In genomic region chr9:105021917-105022316, GRCh38 we compare ENCODE assay signal across 23 cellular contexts.
A peak's percentile ranks its signal among the peaks of the same experiment; 100 is the strongest.
DNase-seq lines count a peak whose midpoint lies in the region; ATAC-seq, FAIRE-seq and TF ChIP-seq lines count a peak whose summit lies in the region.
"Had no signal": no experiment of that assay in that cellular context is flagged by ENCODE, and none has a peak within 500 bp of the region (broad histone marks: within the 10 kb centered on the region; RNA-seq: fewer than 3 reads in every experiment).

No MANE protein-coding gene starts in this region.

- no peak for TF ChIP-seq EP300 in GM12878 (IDR thresholded peaks at IDR 0.05; ENCODE audit: borderline replicate concordance in 1 of 2, control insufficient read depth in 1 of 2, low read depth in 2 of 2, low read length in 2 of 2)
- TF ChIP-seq EP300 in upper lobe of left lung (IDR thresholded peaks at IDR 0.05), result no peak

- no peak overlapping the region for H3K27ac Mint-ChIP-seq in activated CD4-positive, alpha-beta T cell treated with anti-CD3 and anti-CD28 coated beads for 36 hours
- no peak overlapping the region for H3K27ac Mint-ChIP-seq in stimulated activated effector memory CD8-positive, alpha-beta T cell treated with anti-CD3 and anti-CD28 coated beads, Interleukin-12 subunit alpha, Interleukin-12 subunit beta, amount 100 ng/mL, for 72 hours
- H3K27ac Mint-ChIP-seq: B cell; CD4-positive, alpha-beta T cell; CD8-positive, alpha-beta T cell had no signal

- H3K27ac ChIP-seq in GM12878 (ENCODE audit: control insufficient read depth, insufficient read depth) (no peak overlapping the region), upper lobe of left lung (no peak overlapping the region)
- H3K27ac ChIP-seq: 22Rv1; A549; BLaER1 treated with 17β-estradiol and CSF1 and Interleukin-3, amounts not matched to agents 10 nM and 100 nM; C4-2B had no signal

- TF ChIP-seq CTCF in GM12878 (IDR thresholded peaks at IDR 0.05 in 2 of 3, conservative IDR thresholded peaks at IDR 0.05 in 1 of 3; ENCODE audit: control insufficient read depth in 2 of 3, extremely low read depth in 1 of 3, insufficient read depth in 1 of 3, low read depth in 3 of 3, low read length in 3 of 3), result no peak
- TF ChIP-seq CTCF in upper lobe of left lung (IDR thresholded peaks at IDR 0.05), result no peak

- H3K36me3 ChIP-seq in GM12878 (ENCODE audit: control insufficient read depth in 2 of 2, insufficient read depth in 2 of 2, low read length in 1 of 2) (no peaks in the 10 kb centered on the region), upper lobe of left lung (no peaks in the 10 kb centered on the region)
- H3K36me3 ChIP-seq: BLaER1 treated with 17β-estradiol and CSF1 and Interleukin-3, amounts not matched to agents 10 nM and 100 nM had no signal

- in situ Hi-C loops in GM12878 (cut with MboI), result no loop called here

- H3K27me3 ChIP-seq in GM12878 (replicated peaks in 1 of 2; ENCODE audit: control insufficient read depth in 2 of 2, insufficient read depth in 2 of 2, low read length in 1 of 2) (no peaks in the 10 kb centered on the region), upper lobe of left lung (no peaks in the 10 kb centered on the region)
- H3K27me3 ChIP-seq: BLaER1 treated with 17β-estradiol and CSF1 and Interleukin-3, amounts not matched to agents 10 nM and 100 nM had no signal

- H3K4me1 ChIP-seq in GM12878 (ENCODE audit: control insufficient read depth, insufficient read depth, low read length) (no peaks in the 10 kb centered on the region), upper lobe of left lung (no peaks in the 10 kb centered on the region)
- H3K4me1 ChIP-seq: A549, Caco-2 had no signal

- TF ChIP-seq POLR2A in GM12878 (IDR thresholded peaks at IDR 0.05; ENCODE audit: low read depth, low read length), result no peak
- TF ChIP-seq POLR2A in upper lobe of left lung (IDR thresholded peaks at IDR 0.05), result no peak

- no peaks in the 10 kb centered on the region for H3K27me3 Mint-ChIP-seq in activated CD4-positive, alpha-beta T cell treated with anti-CD3 and anti-CD28 coated beads for 36 hours
- H3K27me3 Mint-ChIP-seq: CD4-positive, alpha-beta T cell had no signal

- no peaks in the 10 kb centered on the region for H4K20me1 ChIP-seq in GM12878 (ENCODE audit: control insufficient read depth, insufficient read depth)
- H4K20me1 ChIP-seq: BLaER1 treated with 17β-estradiol and CSF1 and Interleukin-3, amounts not matched to agents 10 nM and 100 nM had no signal

- no peak overlapping the region for H3K4me3 ChIP-seq in GM12878
- no peak overlapping the region for H3K4me3 ChIP-seq in upper lobe of left lung
- H3K4me3 ChIP-seq: A549; BLaER1 treated with 17β-estradiol and CSF1 and Interleukin-3, amounts not matched to agents 10 nM and 100 nM had no signal

- no TSS peak for BruUV-seq in GM12878 (replicated peaks; lab: Mats Ljungman, UMichigan)

- peak; percentile 30 for ATAC-seq in activated CD4-positive, alpha-beta T cell treated with anti-CD3 and anti-CD28 coated beads for 36 hours
- ATAC-seq in GM12878 (no peak), GM18873 (IDR thresholded peaks at IDR 0.05; ENCODE audit: low FRiP score, unreplicated experiment) (no peak), upper lobe of left lung (ENCODE audit: low FRiP score in 2 of 2) (no peak)
- peak; percentile 57 for ATAC-seq in stimulated activated effector memory CD8-positive, alpha-beta T cell treated with anti-CD3 and anti-CD28 coated beads, Interleukin-12 subunit alpha, Interleukin-12 subunit beta, amount 100 ng/mL, for 72 hours
- ATAC-seq: A549; CD8-positive, alpha-beta T cell had no signal

- SMC1A ChIA-PET in GM12878 (lab: Charles Lee; ENCODE audit: uncharacterized antibody, unreplicated experiment), result no interaction called here

- no peak for FAIRE-seq in GM12878 (lab: Jason Lieb, UNC)
- FAIRE-seq: A549, D721Med, G401.6, GM12892, GM18507, GM19239 had no signal

- TF ChIP-seq RAD21 in GM12878 (IDR thresholded peaks at IDR 0.05; ENCODE audit: insufficient read depth, low read depth, low read length), result no peak

- no peaks in the 10 kb centered on the region for H3K9me3 ChIP-seq in GM12878 (replicated peaks; ENCODE audit: control insufficient read depth, insufficient read depth, low read length)
- no peaks in the 10 kb centered on the region for H3K9me3 ChIP-seq in upper lobe of left lung
- H3K9me3 ChIP-seq: A549, Caco-2 had no signal

- CTCF ChIA-PET in activated CD4-positive, alpha-beta T cell treated with anti-CD3 and anti-CD28 coated beads for 36 hours (lab: Charles Lee), result no interaction called here
- CTCF ChIA-PET in GM12878 (lab: Yijun Ruan, JAX), result no interaction called here

- intact Hi-C loops in activated CD4-positive, alpha-beta T cell treated with anti-CD3 and anti-CD28 coated beads for 36 hours (cut with DNase I, micrococcal nuclease), result no loop called here
- intact Hi-C loops in GM12878 (cut with micrococcal nuclease; ENCODE audit: unreplicated experiment), result no loop called here

- POLR2A ChIA-PET in activated CD4-positive, alpha-beta T cell treated with anti-CD3 and anti-CD28 coated beads for 36 hours (lab: Charles Lee), result no interaction called here
- POLR2A ChIA-PET in GM12878 (lab: Charles Lee), result no interaction called here

- no peak overlapping the region for H3K9ac ChIP-seq in GM12878 (ENCODE audit: control insufficient read depth, insufficient read depth, low read length)
- H3K9ac ChIP-seq: BLaER1 treated with 17β-estradiol and CSF1 and Interleukin-3, amounts not matched to agents 10 nM and 100 nM had no signal

- H3K4me3 Mint-ChIP-seq in activated CD4-positive, alpha-beta T cell treated with anti-CD3 and anti-CD28 coated beads for 36 hours, result no peak overlapping the region
- no peak overlapping the region for H3K4me3 Mint-ChIP-seq in stimulated activated effector memory CD8-positive, alpha-beta T cell treated with anti-CD3 and anti-CD28 coated beads, Interleukin-12 subunit alpha, Interleukin-12 subunit beta, amount 100 ng/mL, for 72 hours
- H3K4me3 Mint-ChIP-seq: B cell; CD4-positive, alpha-beta T cell; CD8-positive, alpha-beta T cell had no signal

- H3K79me2 ChIP-seq in GM12878 (ENCODE audit: control insufficient read depth, insufficient read depth, low read length), result no peaks in the 10 kb centered on the region

- H2AFZ ChIP-seq in GM12878 (ENCODE audit: control insufficient read depth, low read depth, low read length), result no peak overlapping the region

- H3K4me1 Mint-ChIP-seq in activated CD4-positive, alpha-beta T cell treated with anti-CD3 and anti-CD28 coated beads for 36 hours, result no peaks in the 10 kb centered on the region
- H3K4me1 Mint-ChIP-seq in stimulated activated effector memory CD8-positive, alpha-beta T cell treated with anti-CD3 and anti-CD28 coated beads, Interleukin-12 subunit alpha, Interleukin-12 subunit beta, amount 100 ng/mL, for 72 hours, result no peaks in the 10 kb centered on the region
- H3K4me1 Mint-ChIP-seq: B cell had no signal

- WGBS in GM12878 (ENCODE audit: insufficient coverage, insufficient replicate concordance, low lambda C conversion rate, missing lambda C conversion rate), result 54% methylated on average over 3 of the region's 3 CpGs
- 95 to 96% methylated on average over 3 of the region's 3 CpGs for WGBS in upper lobe of left lung, 2 donors

- RAD21 ChIA-PET in GM12878 (lab: Charles Lee; ENCODE audit: unreplicated experiment), result no interaction called here

- no peak overlapping the region for H3K4me2 ChIP-seq in GM12878 (ENCODE audit: control insufficient read depth, insufficient read depth)
- H3K4me2 ChIP-seq: A549; BLaER1 treated with 17β-estradiol and CSF1 and Interleukin-3, amounts not matched to agents 10 nM and 100 nM had no signal

- no peak for DNase-seq in activated CD4-positive, alpha-beta T cell treated with anti-CD3 and anti-CD28 coated beads for 36 hours
- DNase-seq in activated CD4-positive, alpha-beta T cell treated with anti-CD3 and anti-CD28 coated beads for 1 hour, result no peak
- DNase-seq in GM12878 (ENCODE audit: low read depth, low spot score), result no peak
- no peak for DNase-seq in stimulated activated effector memory CD8-positive, alpha-beta T cell treated with anti-CD3 and anti-CD28 coated beads, Interleukin-12 subunit alpha, Interleukin-12 subunit beta, amount 100 ng/mL, for 72 hours (ENCODE audit: low spot score in 2 of 2)
- no peak for DNase-seq in upper lobe of left lung
- DNase-seq: AML-193; Caco-2; Calu3; CD4-positive, alpha-beta T cell; CD8-positive, alpha-beta T cell; DMS79 treated with DMSO at 0.1 percent for 48 hours; GF-D8 had no signal

- no peaks in the 10 kb centered on the region for H3K9me3 Mint-ChIP-seq in activated CD4-positive, alpha-beta T cell treated with anti-CD3 and anti-CD28 coated beads for 36 hours (ENCODE audit: low read depth)
- no peaks in the 10 kb centered on the region for H3K9me3 Mint-ChIP-seq in stimulated activated effector memory CD8-positive, alpha-beta T cell treated with anti-CD3 and anti-CD28 coated beads, Interleukin-12 subunit alpha, Interleukin-12 subunit beta, amount 100 ng/mL, for 72 hours
- H3K9me3 Mint-ChIP-seq: CD4-positive, alpha-beta T cell; CD8-positive, alpha-beta T cell had no signal

- H3K36me3 Mint-ChIP-seq in activated CD4-positive, alpha-beta T cell treated with anti-CD3 and anti-CD28 coated beads for 36 hours (ENCODE audit: low read depth), result no peaks in the 10 kb centered on the region
- no peaks in the 10 kb centered on the region for H3K36me3 Mint-ChIP-seq in stimulated activated effector memory CD8-positive, alpha-beta T cell treated with anti-CD3 and anti-CD28 coated beads, Interleukin-12 subunit alpha, Interleukin-12 subunit beta, amount 100 ng/mL, for 72 hours
- H3K36me3 Mint-ChIP-seq: CD8-positive, alpha-beta T cell had no signal

TF ChIP-seq in GM12878, 131 proteins besides CTCF, POLR2A, EP300 and RAD21:
- TF ChIP-seq ATF3 (IDR thresholded peaks at IDR 0.05; ENCODE audit: borderline replicate concordance, extremely low read depth, low read depth, low read length), result no peak
- TF ChIP-seq JUNB (IDR thresholded peaks at IDR 0.05), result peak; percentile 12; the same call in 1 of the 2 replicates

Comparison
In these comparisons a context has a peak if more than half of its experiments do, and no peak if none do; other contexts are left out.
1. ATAC-seq: peak in activated CD4-positive, alpha-beta T cell treated with anti-CD3 and anti-CD28 coated beads for 36 hours (single experiment) and stimulated activated effector memory CD8-positive, alpha-beta T cell treated with anti-CD3 and anti-CD28 coated beads, Interleukin-12 subunit alpha, Interleukin-12 subunit beta, amount 100 ng/mL, for 72 hours (single experiment); none in GM12878 (single experiment), GM18873 (single experiment) and upper lobe of left lung (0 of 2).